ENCODE assay signal across 23 cellular contexts in the genomic region with DNA sequence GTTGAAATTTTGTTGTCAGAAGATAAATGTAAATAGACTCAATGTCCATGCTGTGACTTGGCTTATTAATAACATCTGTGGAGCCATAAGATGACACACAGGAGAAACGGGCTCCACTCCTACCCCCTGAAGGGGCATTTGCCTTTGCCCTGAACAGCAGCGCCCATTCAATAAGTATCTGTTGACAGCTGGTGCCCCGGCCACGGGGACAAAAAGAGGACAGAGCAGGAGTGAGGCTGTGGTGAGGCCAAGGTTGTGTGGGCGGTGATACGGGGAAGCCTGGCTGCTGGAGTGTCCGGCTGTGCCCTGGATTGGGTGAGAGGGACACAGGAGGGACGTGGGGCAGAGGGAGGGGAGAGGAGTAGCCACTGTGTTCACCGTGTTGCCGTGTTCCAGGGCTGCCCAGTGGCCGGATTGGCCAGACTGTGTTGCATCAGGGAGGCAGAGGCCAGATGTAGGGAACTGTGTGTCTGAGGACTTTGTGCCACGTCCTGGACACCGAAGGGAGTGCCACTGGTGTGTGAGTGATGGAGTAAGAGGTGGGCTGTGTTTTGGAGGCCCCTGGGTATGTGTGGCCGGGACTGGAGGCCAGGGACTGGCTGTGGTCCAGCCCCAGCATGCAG. TPM values are rescaled to one million over a fixed set of nuclear protein-coding genes. Genes with fewer than 3 reads are reported as not detected.
A peak's percentile ranks its signal among the peaks of the same experiment; 100 is the strongest.
DNase-seq lines count a peak whose midpoint lies in the region; ATAC-seq and TF ChIP-seq lines count a peak whose summit lies in the region.
"Had no signal": no experiment of that assay in that cellular context is flagged by ENCODE, and none has a peak within 500 bp of the region (broad histone marks: within the 10 kb centered on the region; RNA-seq: fewer than 3 reads in every experiment).

No MANE protein-coding gene starts in this region.

- H3K27ac Mint-ChIP-seq in activated CD4-positive, alpha-beta T cell treated with anti-CD3 and anti-CD28 coated beads, Interleukin-2, amount 10 ng/mL, durations not matched to agents 24 days and 14 days = no peak overlapping the region
- peak overlapping the region; percentile 49 for H3K27ac Mint-ChIP-seq in activated CD8-positive, alpha-beta T cell treated with anti-CD3 and anti-CD28 coated beads, Interleukin-2, amount 10 ng/mL, durations not matched to agents 7 days and 5 days
- peak overlapping the region; percentile 81 for H3K27ac Mint-ChIP-seq in neural crest cell (ENCODE audit: unreplicated experiment)
- peak overlapping the region in 1 of 2 donors; percentile 80 for H3K27ac Mint-ChIP-seq in effector memory CD8-positive, alpha-beta T cell
- H3K27ac Mint-ChIP-seq: B cell had no signal

- H3K27ac ChIP-seq in heart left ventricle = peak overlapping the region in 1 of 12 donors; percentile 49
- H3K27ac ChIP-seq in sigmoid colon = no peak overlapping the region
- H3K27ac ChIP-seq: hepatocyte, prostate gland, vagina had no signal

- peak; percentile 37 for DNase-seq in activated CD4-positive, alpha-beta T cell treated with anti-CD3 and anti-CD28 coated beads, Interleukin-2, amount 10 ng/mL, durations not matched to agents 24 days and 14 days
- DNase-seq in activated CD4-positive, alpha-beta T cell treated with anti-CD3 and anti-CD28 coated beads, Interleukin-2, amount 50 U/mL, for 4 hours = no peak
- DNase-seq in activated CD8-positive, alpha-beta T cell treated with anti-CD3 and anti-CD28 coated beads, Interleukin-2, amount 10 ng/mL, durations not matched to agents 7 days and 5 days = no peak
- peak in 2 of 5 donors; percentile 54 to 69 for DNase-seq in heart left ventricle
- DNase-seq in neural crest cell (ENCODE audit: low read depth, low spot score) = no peak
- no peak for DNase-seq in sigmoid colon
- no peak for DNase-seq in effector memory CD8-positive, alpha-beta T cell
- no peak for DNase-seq in OCI-M2 (lab: John Stamatoyannopoulos, UW; ENCODE audit: unreplicated experiment)
- DNase-seq: activated CD4-positive, alpha-beta T cell treated with anti-CD3 and anti-CD28 coated beads for 1 hour; central memory CD4-positive, alpha-beta T cell; effector CD8-positive, alpha-beta T cell; islet precursor cell; Kasumi-1; mammary epithelial cell; NCI-H1048; NCI-H2029; NCI-H345; stimulated activated CD4-positive, alpha-beta T cell treated with anti-CD3 and anti-CD28 coated beads, Interleukin-4, amount 100 ng/mL, for 24 hours had no signal

- no peak for TF ChIP-seq EP300 in sigmoid colon (IDR thresholded peaks at IDR 0.05)

- H3K9me3 Mint-ChIP-seq in activated CD4-positive, alpha-beta T cell treated with anti-CD3 and anti-CD28 coated beads, Interleukin-2, amount 10 ng/mL, durations not matched to agents 24 days and 14 days = peaks cover 16% of the 10 kb centered on the region
- H3K9me3 Mint-ChIP-seq in activated CD8-positive, alpha-beta T cell treated with anti-CD3 and anti-CD28 coated beads, Interleukin-2, amount 10 ng/mL, durations not matched to agents 7 days and 5 days (ENCODE audit: insufficient read depth) = peaks cover 30% of the 10 kb centered on the region
- H3K9me3 Mint-ChIP-seq in neural crest cell = peaks cover 14% of the 10 kb centered on the region
- peaks cover 4 to 8% of the 10 kb centered on the region in 2 donors for H3K9me3 Mint-ChIP-seq in effector memory CD8-positive, alpha-beta T cell

- H3K9me3 ChIP-seq in heart left ventricle (peaks cover 0 to 18% (median 7%) of the 10 kb centered on the region in 12 donors), sigmoid colon (no peaks in the 10 kb centered on the region)
- H3K9me3 ChIP-seq: prostate gland, vagina had no signal

- H3K27me3 ChIP-seq in heart left ventricle = no peaks in the 10 kb centered on the region
- no peaks in the 10 kb centered on the region for H3K27me3 ChIP-seq in sigmoid colon
- H3K27me3 ChIP-seq: hepatocyte, vagina had no signal

- no peak for TF ChIP-seq POLR2A in heart left ventricle (IDR thresholded peaks at IDR 0.05)
- no peak for TF ChIP-seq POLR2A in sigmoid colon (IDR thresholded peaks at IDR 0.05)

- peaks cover 0 to 14% (median 0%) of the 10 kb centered on the region in 12 donors for H3K4me1 ChIP-seq in heart left ventricle
- H3K4me1 ChIP-seq in sigmoid colon = no peaks in the 10 kb centered on the region
- H3K4me1 ChIP-seq: prostate gland, vagina had no signal

- CTCF ChIA-PET in activated CD8-positive, alpha-beta T cell treated with anti-CD3 and anti-CD28 coated beads, Interleukin-2, amount 10 ng/mL, durations not matched to agents 7 days and 5 days (lab: Charles Lee) = no interaction called here

- peaks cover 94% of the 10 kb centered on the region for H3K36me3 Mint-ChIP-seq in activated CD4-positive, alpha-beta T cell treated with anti-CD3 and anti-CD28 coated beads, Interleukin-2, amount 10 ng/mL, durations not matched to agents 24 days and 14 days (ENCODE audit: low read depth)
- peaks cover 98% of the 10 kb centered on the region for H3K36me3 Mint-ChIP-seq in activated CD8-positive, alpha-beta T cell treated with anti-CD3 and anti-CD28 coated beads, Interleukin-2, amount 10 ng/mL, durations not matched to agents 7 days and 5 days (ENCODE audit: low read depth)
- H3K36me3 Mint-ChIP-seq in neural crest cell (ENCODE audit: low read depth) = peaks cover 67% of the 10 kb centered on the region
- peaks cover 88% of the 10 kb centered on the region for H3K36me3 Mint-ChIP-seq in effector memory CD8-positive, alpha-beta T cell (ENCODE audit: insufficient read depth)

- H3K4me1 Mint-ChIP-seq in activated CD4-positive, alpha-beta T cell treated with anti-CD3 and anti-CD28 coated beads, Interleukin-2, amount 10 ng/mL, durations not matched to agents 24 days and 14 days = no peaks in the 10 kb centered on the region
- H3K4me1 Mint-ChIP-seq in activated CD8-positive, alpha-beta T cell treated with anti-CD3 and anti-CD28 coated beads, Interleukin-2, amount 10 ng/mL, durations not matched to agents 7 days and 5 days (ENCODE audit: low read depth) = peaks cover 10% of the 10 kb centered on the region
- peaks cover 4% of the 10 kb centered on the region for H3K4me1 Mint-ChIP-seq in neural crest cell
- peaks cover 18 to 22% of the 10 kb centered on the region in 2 donors for H3K4me1 Mint-ChIP-seq in effector memory CD8-positive, alpha-beta T cell (ENCODE audit: low read depth in 2 of 2)
- H3K4me1 Mint-ChIP-seq: B cell had no signal

- H3K36me3 ChIP-seq in heart left ventricle (peaks cover 0 to 100% (median 98%) of the 10 kb centered on the region in 9 donors), sigmoid colon (peaks cover 33 to 100% (median 73%) of the 10 kb centered on the region in 4 donors)

- ATAC-seq in activated CD8-positive, alpha-beta T cell treated with anti-CD3 and anti-CD28 coated beads, Interleukin-2, amount 10 ng/mL, durations not matched to agents 7 days and 5 days = no peak
- peak; percentile 84 to 89 (median 88) for ATAC-seq in heart left ventricle
- ATAC-seq in effector memory CD8-positive, alpha-beta T cell (replicated peaks) = no peak

- H3K27me3 Mint-ChIP-seq in activated CD4-positive, alpha-beta T cell treated with anti-CD3 and anti-CD28 coated beads, Interleukin-2, amount 10 ng/mL, durations not matched to agents 24 days and 14 days = no peaks in the 10 kb centered on the region
- no peaks in the 10 kb centered on the region for H3K27me3 Mint-ChIP-seq in activated CD8-positive, alpha-beta T cell treated with anti-CD3 and anti-CD28 coated beads, Interleukin-2, amount 10 ng/mL, durations not matched to agents 7 days and 5 days (ENCODE audit: low read depth)
- H3K27me3 Mint-ChIP-seq in neural crest cell (ENCODE audit: low read depth) = no peaks in the 10 kb centered on the region
- no peaks in the 10 kb centered on the region for H3K27me3 Mint-ChIP-seq in effector memory CD8-positive, alpha-beta T cell
- H3K27me3 Mint-ChIP-seq: B cell had no signal

- H3K4me3 Mint-ChIP-seq in activated CD4-positive, alpha-beta T cell treated with anti-CD3 and anti-CD28 coated beads, Interleukin-2, amount 10 ng/mL, durations not matched to agents 24 days and 14 days = no peak overlapping the region
- no peak overlapping the region for H3K4me3 Mint-ChIP-seq in activated CD8-positive, alpha-beta T cell treated with anti-CD3 and anti-CD28 coated beads, Interleukin-2, amount 10 ng/mL, durations not matched to agents 7 days and 5 days
- H3K4me3 Mint-ChIP-seq in neural crest cell = no peak overlapping the region
- H3K4me3 Mint-ChIP-seq in effector memory CD8-positive, alpha-beta T cell = no peak overlapping the region
- H3K4me3 Mint-ChIP-seq: B cell had no signal

- 56 to 70% (median 64%) methylated on average over 14 of the region's 14 CpGs for WGBS in heart left ventricle, 4 donors
- WGBS in sigmoid colon, 2 donors = 95 to 97% methylated on average over 14 of the region's 14 CpGs

- H3K4me3 ChIP-seq in heart left ventricle (no peak overlapping the region), sigmoid colon (no peak overlapping the region)
- H3K4me3 ChIP-seq: hepatocyte, prostate gland, vagina had no signal

- TF ChIP-seq CTCF in heart left ventricle (IDR thresholded peaks at IDR 0.05) = no peak
- no peak for TF ChIP-seq CTCF in neural crest cell (conservative IDR thresholded peaks at IDR 0.05)
- TF ChIP-seq CTCF in sigmoid colon (IDR thresholded peaks at IDR 0.05) = no peak

- intact Hi-C loops in activated CD4-positive, alpha-beta T cell treated with anti-CD3 and anti-CD28 coated beads, Interleukin-2, amount 10 ng/mL, durations not matched to agents 24 days and 14 days (cut with micrococcal nuclease) = no loop called here
- intact Hi-C loops in heart left ventricle (cut with DNase I) (no loop called here), sigmoid colon (cut with DNase I) (no loop called here)

- POLR2A ChIA-PET in activated CD8-positive, alpha-beta T cell treated with anti-CD3 and anti-CD28 coated beads, Interleukin-2, amount 10 ng/mL, durations not matched to agents 7 days and 5 days (lab: Charles Lee) = no interaction called here

RNA-seq across cellular contexts. Expression of gene PRMT2, which starts 15.1 kb away (rescaled TPM):
- total RNA-seq in activated CD4-positive, alpha-beta T cell treated with anti-CD3 and anti-CD28 coated beads, Interleukin-2, amount 10 ng/mL, durations not matched to agents 24 days and 14 days = 56.7 and 59.4 TPM in 2 replicates
- total RNA-seq in activated CD8-positive, alpha-beta T cell treated with anti-CD3 and anti-CD28 coated beads, Interleukin-2, amount 10 ng/mL, durations not matched to agents 7 days and 5 days = 100 to 1,000 TPM; 110 to 117 TPM
- total RNA-seq in heart left ventricle = 10 to 100 TPM; 35.1 to 74.8 (median 56.4) TPM
- 10 to 100 TPM; 27.3 to 53.1 TPM for polyA plus RNA-seq in heart left ventricle
- total RNA-seq in neural crest cell = 100 and 109 TPM in 2 replicates
- 100 to 1,000 TPM in 3 of 4 donors, 10 to 100 TPM in 1; 85.7 to 128 (median 109) TPM for total RNA-seq in sigmoid colon
- 10 to 100 TPM; 68.0 to 96.1 (median 90.4) TPM for polyA plus RNA-seq in sigmoid colon

RNA-seq across cellular contexts. Expression of gene S100B, which starts 45.7 kb away (rescaled TPM):
- total RNA-seq in activated CD4-positive, alpha-beta T cell treated with anti-CD3 and anti-CD28 coated beads, Interleukin-2, amount 10 ng/mL, durations not matched to agents 24 days and 14 days = not detected in 2 replicates
- total RNA-seq in activated CD8-positive, alpha-beta T cell treated with anti-CD3 and anti-CD28 coated beads, Interleukin-2, amount 10 ng/mL, durations not matched to agents 7 days and 5 days = 1 to 10 TPM; 8.5 to 9.5 TPM
- 10 to 100 TPM in 2 of 9 donors, 1 to 10 TPM in 5, under 1 TPM in 2; 0.49 to 36.3 (median 3.3) TPM for total RNA-seq in heart left ventricle
- polyA plus RNA-seq in heart left ventricle = 1 to 10 TPM; 2.8 to 6.4 TPM
- total RNA-seq in neural crest cell = 29.9 and 37.3 TPM in 2 replicates
- 100 to 1,000 TPM in 1 of 4 donors, 10 to 100 TPM in 3; 28.5 to 126 (median 41.0) TPM for total RNA-seq in sigmoid colon
- polyA plus RNA-seq in sigmoid colon = 10 to 100 TPM; 14.3 to 23.7 (median 20.4) TPM
- total RNA-seq: A172, B cell, hepatocyte had no signal
- polyA plus RNA-seq: hepatocyte had no signal

Comparison
In these comparisons a context has a peak if more than half of its experiments do, and no peak if none do; other contexts are left out.
1. ATAC-seq: peak in heart left ventricle (4 of 4); none in activated CD8-positive, alpha-beta T cell treated with anti-CD3 and anti-CD28 coated beads, Interleukin-2, amount 10 ng/mL, durations not matched to agents 7 days and 5 days (single experiment) and effector memory CD8-positive, alpha-beta T cell (single experiment).